In genomic region chr15:57134877-57135276, GRCh38 we compare ENCODE assay signal across 15 cellular contexts.
A peak's percentile ranks its signal among the peaks of the same experiment; 100 is the strongest.
DNase-seq lines count a peak whose midpoint lies in the region; ATAC-seq, FAIRE-seq and TF ChIP-seq lines count a peak whose summit lies in the region.
"Had no signal": no experiment of that assay in that cellular context is flagged by ENCODE, and none has a peak within 500 bp of the region (broad histone marks: within the 10 kb centered on the region; RNA-seq: fewer than 3 reads in every experiment).

No MANE protein-coding gene starts in this region.

- no peak for ATAC-seq in left cardiac atrium
- ATAC-seq in HG03108 (IDR thresholded peaks at IDR 0.05; ENCODE audit: unreplicated experiment): no peak
- no peak for ATAC-seq in pancreas
- no peak for ATAC-seq in GM21529 (IDR thresholded peaks at IDR 0.05; ENCODE audit: unreplicated experiment)
- ATAC-seq: activated naive CD4-positive, alpha-beta T cell treated with anti-CD3 and anti-CD28 coated beads, Interleukin-2, amount 50 U/mL, for 72 hours; T-cell had no signal

- H3K4me1 ChIP-seq in left ventricle myocardium inferior (peaks cover 61% of the 10 kb centered on the region), pancreas (peaks cover 4 to 8% (median 4%) of the 10 kb centered on the region in 3 donors)

- intact Hi-C loops in left ventricle myocardium inferior (cut with micrococcal nuclease) (no loop called here), left cardiac atrium (cut with DNase I) (loop anchor here (10.0 kb wide), 3 partner anchors 210 to 320 kb away; partner anchors contain the start of gene TCF12 (in 1 of the 2)), pancreas (cut with DNase I) (no loop called here)

- TF ChIP-seq CTCF in left ventricle myocardium inferior (IDR thresholded peaks at IDR 0.05; ENCODE audit: borderline replicate concordance) (no peak), fibroblast of pulmonary artery (IDR thresholded peaks at IDR 0.05; ENCODE audit: low read length, missing control alignments) (no peak), pancreas (IDR thresholded peaks at IDR 0.05) (no peak)

- H3K4me3 ChIP-seq in left ventricle myocardium inferior (no peak overlapping the region), fibroblast of pulmonary artery (replicated peaks; ENCODE audit: low read depth, low read length) (no peak overlapping the region), pancreas (no peak overlapping the region)
- H3K4me3 ChIP-seq: hepatocyte, skin epidermis had no signal

- DNase-seq in left ventricle myocardium inferior: no peak
- no peak for DNase-seq in left cardiac atrium
- peak; percentile 61 for DNase-seq in NCI-H524 treated with DMSO at 0.1 percent for 48 hours (lab: John Stamatoyannopoulos, UW)
- peak; percentile 75 for DNase-seq in fibroblast of pulmonary artery (ENCODE audit: low read depth)
- DNase-seq in ecto neural progenitor cell (ENCODE audit: low spot score): no peak
- DNase-seq in pancreas: no peak
- DNase-seq: activated CD8-positive, alpha-beta memory T cell treated with anti-CD3 and anti-CD28 coated beads, Interleukin-2, amount 50 U/mL, for 4 hours; erythroblast; NCI-H226; T-cell had no signal

- H3K27me3 ChIP-seq in left ventricle myocardium inferior (ENCODE audit: low read depth) (no peaks in the 10 kb centered on the region), pancreas (no peaks in the 10 kb centered on the region)
- H3K27me3 ChIP-seq: hepatocyte had no signal

- H3K36me3 ChIP-seq in left ventricle myocardium inferior (no peaks in the 10 kb centered on the region), pancreas (no peaks in the 10 kb centered on the region)

- H3K9me3 ChIP-seq in left ventricle myocardium inferior (replicated peaks) (no peaks in the 10 kb centered on the region), pancreas (no peaks in the 10 kb centered on the region)

- H3K27ac ChIP-seq in left ventricle myocardium inferior (replicated peaks): peak overlapping the region; percentile 20
- no peak overlapping the region for H3K27ac ChIP-seq in pancreas
- H3K27ac ChIP-seq: hepatocyte had no signal

- no peak for FAIRE-seq in pancreas (lab: Jason Lieb, UNC)

Comparison
In these comparisons a context has a peak if more than half of its experiments do, and no peak if none do; other contexts are left out.
1. intact Hi-C loops: an anchor here in left cardiac atrium (10.0 kb wide); none called in left ventricle myocardium inferior and pancreas.
2. DNase-seq: peak in NCI-H524 treated with DMSO at 0.1 percent for 48 hours (single experiment) and fibroblast of pulmonary artery (single experiment); none in left ventricle myocardium inferior (single experiment), left cardiac atrium (single experiment), ecto neural progenitor cell (single experiment) and pancreas (0 of 6).